ENCODE assay signal across 1 cellular context in the genomic region with DNA sequence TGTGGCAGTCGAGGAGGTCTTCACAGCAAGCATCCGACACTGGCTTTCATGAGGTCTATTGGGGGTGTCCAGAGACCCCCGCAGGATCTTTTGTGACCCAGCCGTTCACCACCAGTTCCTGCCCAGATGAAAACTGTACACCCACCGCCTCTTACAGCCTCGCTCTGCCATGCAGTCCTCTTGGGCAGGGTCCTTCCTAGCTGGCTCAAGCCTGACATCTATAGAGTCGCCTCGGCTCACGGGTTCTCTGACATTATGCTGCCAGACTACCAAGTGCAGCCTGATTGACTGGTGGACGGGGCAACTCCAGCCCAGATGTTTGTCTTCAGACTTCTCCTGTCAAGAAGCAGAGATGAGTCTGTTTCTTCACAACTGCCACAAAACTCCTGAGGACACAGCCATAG.
TF ChIP-seq lines count a peak whose summit lies in the region.

No MANE protein-coding gene starts in this region.

TF ChIP-seq in IMR-90, 13 proteins besides CTCF, POLR2A, EP300 and RAD21:
- no peak for TF ChIP-seq MXI1 (IDR thresholded peaks at IDR 0.05; ENCODE audit: borderline replicate concordance, low read depth, low read length)
- TF ChIP-seq CEBPB (IDR thresholded peaks at IDR 0.05; ENCODE audit: low read depth, low read length) = no peak
- TF ChIP-seq BHLHE40 (IDR thresholded peaks at IDR 0.05; ENCODE audit: low read depth, low read length) = no peak
